15 cellular contexts compared by ENCODE assay signal in genomic region chr2:3399829-3400228, GRCh38. TPM values are rescaled to one million over a fixed set of nuclear protein-coding genes. Genes with fewer than 3 reads are reported as not detected.
DNase-seq lines count a peak whose midpoint lies in the region; ATAC-seq, FAIRE-seq and TF ChIP-seq lines count a peak whose summit lies in the region.
"Had no signal": no experiment of that assay in that cellular context is flagged by ENCODE, and none has a peak within 500 bp of the region (broad histone marks: within the 10 kb centered on the region; RNA-seq: fewer than 3 reads in every experiment).

No MANE protein-coding gene starts in this region.

- peaks cover 27% of the 10 kb centered on the region for H3K79me2 ChIP-seq in GM23338 (replicated peaks; ENCODE audit: insufficient read depth)

- TF ChIP-seq POLR2A in esophagus squamous epithelium (IDR thresholded peaks at IDR 0.05): no peak

- DNase-seq in GM23338 (ENCODE audit: low spot score) (peak; percentile 26), kidney (peak; percentile 91), DMS 273 (lab: John Stamatoyannopoulos, UW; ENCODE audit: unreplicated experiment) (no peak), ureter (ENCODE audit: low spot score) (no peak), GOT3 (lab: John Stamatoyannopoulos, UW) (no peak), esophagus squamous epithelium (lab: John Stamatoyannopoulos, UW) (no peak)
- DNase-seq: activated T-cell treated with anti-CD3 and anti-CD28 coated beads, Interleukin-2, amount 50 U/mL, for 24 hours; naive thymus-derived CD8-positive, alpha-beta T cell; NCI-H1105; NCI-H748 treated with DMSO at 0.1 percent for 48 hours; SHP77 had no signal

- H3K9ac ChIP-seq in kidney (ENCODE audit: low read length in 2 of 2) (no peak overlapping the region), rectal smooth muscle tissue (ENCODE audit: low read length) (no peak overlapping the region)
- H3K9ac ChIP-seq: BLaER1 treated with 17β-estradiol and CSF1 and Interleukin-3, amounts not matched to agents 10 nM and 100 nM had no signal

- peak; percentile 85 for ATAC-seq in GM23338
- ATAC-seq: naive thymus-derived CD8-positive, alpha-beta T cell had no signal

- no peak for FAIRE-seq in kidney (lab: Jason Lieb, UNC)
- FAIRE-seq: GM18507 had no signal

- no peak overlapping the region for H3K4me3 ChIP-seq in GM23338
- peak overlapping the region in 1 of 2 donors; percentile 13 for H3K4me3 ChIP-seq in kidney (ENCODE audit: low read length in 2 of 2)
- peak overlapping the region; percentile 30 for H3K4me3 ChIP-seq in rectal smooth muscle tissue (ENCODE audit: low read length)
- H3K4me3 ChIP-seq in esophagus squamous epithelium: no peak overlapping the region
- H3K4me3 ChIP-seq: BLaER1 treated with 17β-estradiol and CSF1 and Interleukin-3, amounts not matched to agents 10 nM and 100 nM had no signal

- H2AFZ ChIP-seq in GM23338: no peak overlapping the region

- no peak overlapping the region for H3K27ac Mint-ChIP-seq in GM23338
- H3K27ac Mint-ChIP-seq: activated T-cell treated with anti-CD3 and anti-CD28 coated beads, Interleukin-2, amount 50 U/mL, for 24 hours had no signal

- H3K4me1 Mint-ChIP-seq in GM23338: peaks cover 25% of the 10 kb centered on the region

- H3K27me3 ChIP-seq in GM23338 (ENCODE audit: insufficient read depth) (no peaks in the 10 kb centered on the region), rectal smooth muscle tissue (ENCODE audit: control insufficient read depth, insufficient read depth, low read length) (no peaks in the 10 kb centered on the region), esophagus squamous epithelium (no peaks in the 10 kb centered on the region)
- H3K27me3 ChIP-seq: BLaER1 treated with 17β-estradiol and CSF1 and Interleukin-3, amounts not matched to agents 10 nM and 100 nM had no signal

- H3K36me3 ChIP-seq in GM23338 (ENCODE audit: insufficient read depth) (peaks cover 19% of the 10 kb centered on the region; the same call in 1 of the 2 replicates), kidney (ENCODE audit: control insufficient read depth in 1 of 2, insufficient read depth in 2 of 2, low read length in 2 of 2) (peaks cover 5 to 6% of the 10 kb centered on the region in 2 donors), rectal smooth muscle tissue (ENCODE audit: control insufficient read depth, insufficient read depth, low read length) (peaks cover 4% of the 10 kb centered on the region), esophagus squamous epithelium (peaks cover 0 to 85% (median 0%) of the 10 kb centered on the region in 3 donors)

- intact Hi-C loops in kidney (cut with DNase I): no loop called here
- intact Hi-C loops in esophagus squamous epithelium (cut with DNase I): no loop called here

- no peak for TF ChIP-seq CTCF in GM23338 (conservative IDR thresholded peaks at IDR 0.05; ENCODE audit: low read depth in 2 of 2)
- TF ChIP-seq CTCF in kidney (IDR thresholded peaks at IDR 0.05; ENCODE audit: borderline replicate concordance, extremely low read depth, insufficient read depth): no peak
- no peak for TF ChIP-seq CTCF in esophagus squamous epithelium (IDR thresholded peaks at IDR 0.05)

- H3K9me3 Mint-ChIP-seq in GM23338: peaks cover 29% of the 10 kb centered on the region

- H3K27ac ChIP-seq in GM23338 (ENCODE audit: low read depth): no peak overlapping the region
- H3K27ac ChIP-seq in cingulate gyrus (ENCODE audit: low read depth, low read length): peak overlapping the region; percentile 88
- no peak overlapping the region for H3K27ac ChIP-seq in kidney (ENCODE audit: low read depth in 2 of 2, low read length in 2 of 2)
- H3K27ac ChIP-seq in rectal smooth muscle tissue (ENCODE audit: low read depth, low read length): no peak overlapping the region
- H3K27ac ChIP-seq in esophagus squamous epithelium: no peak overlapping the region
- H3K27ac ChIP-seq: BLaER1 treated with 17β-estradiol and CSF1 and Interleukin-3, amounts not matched to agents 10 nM and 100 nM had no signal

- H3K4me2 ChIP-seq in GM23338: no peak overlapping the region; the same call in 1 of the 2 replicates
- H3K4me2 ChIP-seq: BLaER1 treated with 17β-estradiol and CSF1 and Interleukin-3, amounts not matched to agents 10 nM and 100 nM had no signal

- H3K4me1 ChIP-seq in GM23338 (ENCODE audit: insufficient read depth): peaks cover 7% of the 10 kb centered on the region
- peaks cover 11 to 15% of the 10 kb centered on the region in 2 donors for H3K4me1 ChIP-seq in kidney (ENCODE audit: control insufficient read depth in 1 of 2, insufficient read depth in 1 of 2, low read depth in 1 of 2, low read length in 2 of 2)
- no peaks in the 10 kb centered on the region for H3K4me1 ChIP-seq in rectal smooth muscle tissue (ENCODE audit: control insufficient read depth, insufficient read depth, low read length)
- peaks cover 0 to 30% (median 0%) of the 10 kb centered on the region in 3 donors for H3K4me1 ChIP-seq in esophagus squamous epithelium

- peaks cover 11% of the 10 kb centered on the region for H4K20me1 ChIP-seq in GM23338 (replicated peaks; ENCODE audit: insufficient read depth)

- no peaks in the 10 kb centered on the region for H3K9me2 ChIP-seq in GM23338 (ENCODE audit: insufficient read depth)

- peak overlapping the region; percentile 51 for H3K4me3 Mint-ChIP-seq in GM23338
- H3K4me3 Mint-ChIP-seq: activated T-cell treated with anti-CD3 and anti-CD28 coated beads, Interleukin-2, amount 50 U/mL, for 24 hours; naive thymus-derived CD8-positive, alpha-beta T cell had no signal

- no peaks in the 10 kb centered on the region for H3F3A ChIP-seq in GM23338 (replicated peaks; ENCODE audit: low read depth)

- WGBS in esophagus squamous epithelium, 2 donors: 47 to 62% methylated on average over 5 to 6 of the region's 9 CpGs

- H3K27me3 Mint-ChIP-seq in GM23338 (ENCODE audit: insufficient read depth, low read depth, poor library complexity): peaks cover 12% of the 10 kb centered on the region
- H3K27me3 Mint-ChIP-seq: activated T-cell treated with anti-CD3 and anti-CD28 coated beads, Interleukin-2, amount 50 U/mL, for 24 hours; naive thymus-derived CD8-positive, alpha-beta T cell had no signal

- peaks cover 0 to 18% of the 10 kb centered on the region in 2 donors for H3K9me3 ChIP-seq in kidney (ENCODE audit: control insufficient read depth in 1 of 2, low read length in 2 of 2)
- peaks cover 0 to 22% (median 18%) of the 10 kb centered on the region in 3 donors for H3K9me3 ChIP-seq in esophagus squamous epithelium

- peaks cover 59% of the 10 kb centered on the region for H3K36me3 Mint-ChIP-seq in GM23338 (ENCODE audit: low read depth)

TF ChIP-seq in GM23338, 12 proteins besides CTCF, POLR2A, EP300 and RAD21:
- TF ChIP-seq ZNF331 (CRISPR knock-in tag; IDR thresholded peaks at IDR 0.05; ENCODE audit: low read depth): no peak
TF ChIP-seq in GM23338: peak in this region for 0.

RNA-seq across cellular contexts. Expression of gene TRAPPC12, which starts 20.3 kb away (rescaled TPM):
- 50.8 and 57.7 TPM in 2 replicates for total RNA-seq in GM23338 (2014; rRNA removed; shearing (Covaris generic))
- polyA plus RNA-seq in GM23338 (2016; fragmentation: Nextera tagmentation; extraction: Ambion mirVana) (48.9 and 54.9 TPM in 2 replicates), kidney (ENCODE audit: insufficient read depth, low read depth, low replicate concordance) (81.6 TPM)
- total RNA-seq in kidney (104 TPM), ureter (173 TPM), esophagus squamous epithelium (10 to 100 TPM; 28.4 to 64.7 (median 55.9) TPM)

RNA-seq across cellular contexts. Expression of gene EIPR1, which starts 22.2 kb away (rescaled TPM):
- 40.5 and 46.3 TPM in 2 replicates for total RNA-seq in GM23338 (2014; rRNA removed; shearing (Covaris generic))
- polyA plus RNA-seq in GM23338 (2016; fragmentation: Nextera tagmentation; extraction: Ambion mirVana) (17.0 and 17.4 TPM in 2 replicates), kidney (ENCODE audit: insufficient read depth, low read depth, low replicate concordance) (37.8 TPM)
- total RNA-seq in kidney (28.2 TPM), ureter (38.1 TPM), esophagus squamous epithelium (10 to 100 TPM; 27.3 to 50.6 (median 31.9) TPM)

Comparison
In these comparisons a context has a peak if more than half of its experiments do, and no peak if none do; other contexts are left out.
1. DNase-seq: peak in GM23338 (single experiment) and kidney (single experiment); none in DMS 273 (single experiment), ureter (single experiment), GOT3 (single experiment) and esophagus squamous epithelium (single experiment).